ENCODE assay signal across 27 cellular contexts in genomic region chr1:7719468-7720104, GRCh38. TPM values are rescaled to one million over a fixed set of nuclear protein-coding genes. Genes with fewer than 3 reads are reported as not detected.
DNase-seq lines count a peak whose midpoint lies in the region; ATAC-seq and TF ChIP-seq lines count a peak whose summit lies in the region.
"Had no signal": no experiment of that assay in that cellular context is flagged by ENCODE, and none has a peak within 500 bp of the region (broad histone marks: within the 10 kb centered on the region; RNA-seq: fewer than 3 reads in every experiment).

No MANE protein-coding gene starts in this region.

- H3K4me1 ChIP-seq in GM23338 (ENCODE audit: insufficient read depth) (no peaks in the 10 kb centered on the region), left ventricle myocardium inferior (peaks cover 41% of the 10 kb centered on the region), uterus (no peaks in the 10 kb centered on the region)
- H3K4me1 ChIP-seq: A549 had no signal

- no peak overlapping the region for H3K4me3 Mint-ChIP-seq in GM23338
- H3K4me3 Mint-ChIP-seq in WTC11 = no peak overlapping the region
- H3K4me3 Mint-ChIP-seq in progenitor cell of endocrine pancreas (ENCODE audit: low read depth) = peak overlapping the region; percentile 7
- H3K4me3 Mint-ChIP-seq: CD4-positive, alpha-beta T cell had no signal

- no peaks in the 10 kb centered on the region for H3K9me2 ChIP-seq in GM23338 (ENCODE audit: insufficient read depth)

- H3K9me3 ChIP-seq in left ventricle myocardium inferior (replicated peaks) = no peaks in the 10 kb centered on the region
- no peaks in the 10 kb centered on the region for H3K9me3 ChIP-seq in uterus
- H3K9me3 ChIP-seq: A549; BLaER1 treated with 17β-estradiol and CSF1 and Interleukin-3, amounts not matched to agents 10 nM and 100 nM had no signal

- no peak overlapping the region for H3K4me3 ChIP-seq in GM23338
- peak overlapping the region; percentile 23 for H3K4me3 ChIP-seq in left ventricle myocardium inferior
- H3K4me3 ChIP-seq in uterus = no peak overlapping the region
- H3K4me3 ChIP-seq: A549; BLaER1 treated with 17β-estradiol and CSF1 and Interleukin-3, amounts not matched to agents 10 nM and 100 nM; GM12878 had no signal

- no peaks in the 10 kb centered on the region for H3K79me2 ChIP-seq in GM23338 (replicated peaks; ENCODE audit: insufficient read depth)

- intact Hi-C loops in left ventricle myocardium inferior (cut with micrococcal nuclease) = no loop called here
- intact Hi-C loops in uterus (cut with DNase I; ENCODE audit: low total_unique reads) = no loop called here

- no peak for TF ChIP-seq POLR2A in uterus (IDR thresholded peaks at IDR 0.05)

- H3K36me3 Mint-ChIP-seq in GM23338 (ENCODE audit: low read depth) (no peaks in the 10 kb centered on the region), WTC11 (no peaks in the 10 kb centered on the region), progenitor cell of endocrine pancreas (ENCODE audit: insufficient read depth) (no peaks in the 10 kb centered on the region)

- H3K9me3 Mint-ChIP-seq in GM23338 (no peaks in the 10 kb centered on the region), WTC11 (no peaks in the 10 kb centered on the region), progenitor cell of endocrine pancreas (ENCODE audit: low read depth) (no peaks in the 10 kb centered on the region)
- H3K9me3 Mint-ChIP-seq: CD4-positive, alpha-beta T cell had no signal

- H3K4me2 ChIP-seq in GM23338 = no peak overlapping the region
- H3K4me2 ChIP-seq: A549; BLaER1 treated with 17β-estradiol and CSF1 and Interleukin-3, amounts not matched to agents 10 nM and 100 nM had no signal

- peaks cover 6% of the 10 kb centered on the region for H3K4me1 Mint-ChIP-seq in GM23338
- H3K4me1 Mint-ChIP-seq in WTC11 = peaks cover 4% of the 10 kb centered on the region
- H3K4me1 Mint-ChIP-seq in progenitor cell of endocrine pancreas (ENCODE audit: low read depth) = peaks cover 12% of the 10 kb centered on the region

- no peaks in the 10 kb centered on the region for H3F3A ChIP-seq in GM23338 (replicated peaks; ENCODE audit: low read depth)

- no peaks in the 10 kb centered on the region; the same call in 1 of the 2 replicates for H4K20me1 ChIP-seq in GM23338 (replicated peaks; ENCODE audit: insufficient read depth)
- H4K20me1 ChIP-seq: BLaER1 treated with 17β-estradiol and CSF1 and Interleukin-3, amounts not matched to agents 10 nM and 100 nM had no signal

- 0 out of 2 replicates have a peak overlapping the region, but pooled peaks have one; percentile 28 for H3K27ac Mint-ChIP-seq in GM23338
- peak overlapping the region; percentile 71; the same call in 1 of the 2 replicates for H3K27ac Mint-ChIP-seq in WTC11
- peak overlapping the region; percentile 90 for H3K27ac Mint-ChIP-seq in progenitor cell of endocrine pancreas
- H3K27ac Mint-ChIP-seq: CD4-positive, alpha-beta T cell had no signal

- no peaks in the 10 kb centered on the region for H3K27me3 ChIP-seq in GM23338 (ENCODE audit: insufficient read depth)
- H3K27me3 ChIP-seq in left ventricle myocardium inferior (ENCODE audit: low read depth) = no peaks in the 10 kb centered on the region
- H3K27me3 ChIP-seq in uterus = no peaks in the 10 kb centered on the region
- H3K27me3 ChIP-seq: BLaER1 treated with 17β-estradiol and CSF1 and Interleukin-3, amounts not matched to agents 10 nM and 100 nM had no signal

- H3K36me3 ChIP-seq in GM23338 (ENCODE audit: insufficient read depth) (no peaks in the 10 kb centered on the region), left ventricle myocardium inferior (no peaks in the 10 kb centered on the region), uterus (no peaks in the 10 kb centered on the region)
- H3K36me3 ChIP-seq: BLaER1 treated with 17β-estradiol and CSF1 and Interleukin-3, amounts not matched to agents 10 nM and 100 nM had no signal

- no peak overlapping the region for H2AFZ ChIP-seq in GM23338

- CTCF ChIA-PET in WTC11 (lab: Charles Lee) = interaction anchor here (1.1 to 2.2 kb wide), 3 partner anchors 33 to 50 kb away, joined by 3 to 8 read pairs (median 8); no protein-coding TSS in a partner anchor

- TF ChIP-seq CTCF in GM23338 (conservative IDR thresholded peaks at IDR 0.05; ENCODE audit: low read depth in 2 of 2) (no peak), WTC11 (IDR thresholded peaks at IDR 0.05) (no peak), left ventricle myocardium inferior (IDR thresholded peaks at IDR 0.05; ENCODE audit: borderline replicate concordance) (no peak), progenitor cell of endocrine pancreas (IDR thresholded peaks at IDR 0.05; ENCODE audit: unreplicated experiment) (no peak), uterus (IDR thresholded peaks at IDR 0.05) (no peak)

- ATAC-seq in GM23338 = no peak
- ATAC-seq in WTC11 = no peak
- no peak for ATAC-seq in esophagus mucosa
- ATAC-seq: A549, GM12878, HCT116 had no signal

- POLR2A ChIA-PET in WTC11 (lab: Charles Lee) = no interaction called here

- no peak for DNase-seq in GM23338 (ENCODE audit: low spot score)
- DNase-seq in WTC11 (ENCODE audit: low spot score) = no peak
- peak; percentile 22 for DNase-seq in left ventricle myocardium inferior
- DNase-seq in progenitor cell of endocrine pancreas (ENCODE audit: low spot score, unreplicated experiment) = no peak
- DNase-seq in uterus = no peak
- DNase-seq in islet precursor cell = no peak
- no peak for DNase-seq in germinal center (ENCODE audit: low spot score)
- DNase-seq: AML-193; CD4-positive, alpha-beta T cell; DMS53; GDM1; IMR-90; NCI-H1092; NCI-H1417 treated with DMSO at 0.1 percent for 48 hours; NCI-H1694 treated with DMSO at 0.1 percent for 48 hours; NCI-H2081 treated with DMSO at 0.1 percent for 48 hours; NCI-H2171; NCI-H226; NCI-H510A; NCI-H69; RPMI8226; SHP77 treated with DMSO at 0.1 percent for 48 hours had no signal

- peaks cover 7% of the 10 kb centered on the region for H3K27me3 Mint-ChIP-seq in GM23338 (ENCODE audit: insufficient read depth, low read depth, poor library complexity)
- peaks cover 24% of the 10 kb centered on the region for H3K27me3 Mint-ChIP-seq in WTC11 (ENCODE audit: low read depth)
- H3K27me3 Mint-ChIP-seq in progenitor cell of endocrine pancreas = no peaks in the 10 kb centered on the region

- no peak overlapping the region for H3K27ac ChIP-seq in GM23338 (ENCODE audit: low read depth)
- peak overlapping the region; percentile 66 for H3K27ac ChIP-seq in left ventricle myocardium inferior (replicated peaks)
- H3K27ac ChIP-seq in uterus = no peak overlapping the region
- H3K27ac ChIP-seq: A549; BLaER1 treated with 17β-estradiol and CSF1 and Interleukin-3, amounts not matched to agents 10 nM and 100 nM had no signal

TF ChIP-seq in GM23338, 12 proteins besides CTCF, POLR2A, EP300 and RAD21 (continues in another document):
- TF ChIP-seq CREB1 (CRISPR knock-in tag; IDR thresholded peaks at IDR 0.05; ENCODE audit: low read depth) (no peak), ETS1 (IDR thresholded peaks at IDR 0.05) (no peak), NANOG (IDR thresholded peaks at IDR 0.05; ENCODE audit: borderline replicate concordance) (no peak)

TF ChIP-seq in WTC11, 78 proteins besides CTCF, POLR2A, EP300 and RAD21:
- TF ChIP-seq PREB (CRISPR knock-in tag; IDR thresholded peaks at IDR 0.05; ENCODE audit: borderline replicate concordance) (no peak), ATF3 (CRISPR knock-in tag; conservative IDR thresholded peaks at IDR 0.05) (no peak), ZBTB21 (CRISPR knock-in tag; IDR thresholded peaks at IDR 0.05; ENCODE audit: borderline replicate concordance) (no peak)

RNA-seq across cellular contexts. Expression of gene VAMP3, which starts 51.5 kb away (rescaled TPM):
- 43.0 and 51.6 TPM in 2 replicates for total RNA-seq in GM23338 (2014; rRNA removed; shearing (Covaris generic))
- polyA plus RNA-seq in GM23338 (2016; fragmentation: Nextera tagmentation; extraction: Ambion mirVana) = 15.4 and 16.3 TPM in 2 replicates
- total RNA-seq in WTC11 (2021) (34.7 to 50.2 TPM (median 40.2 TPM) in 3 replicates), left ventricle myocardium inferior (75.9 TPM), progenitor cell of endocrine pancreas (76.4 and 82.5 TPM in 2 replicates), uterus (100 to 1,000 TPM in 1 of 4 donors, 10 to 100 TPM in 3; 41.0 to 128 (median 71.8) TPM), esophagus mucosa (76.0 TPM)

Comparison
In these comparisons a context has a peak if more than half of its experiments do, and no peak if none do; other contexts are left out.
1. H3K27ac Mint-ChIP-seq: peak in every context shown above with its lines; median percentile 90 in progenitor cell of endocrine pancreas; 71 in WTC11; 28 in GM23338.